In genomic region chr9:3578786-3579185, GRCh38 we compare ENCODE assay signal across 11 cellular contexts. TPM values are rescaled to one million over a fixed set of nuclear protein-coding genes. Genes with fewer than 3 reads are reported as not detected.
DNase-seq lines count a peak whose midpoint lies in the region; ATAC-seq and TF ChIP-seq lines count a peak whose summit lies in the region.
"Had no signal": no experiment of that assay in that cellular context is flagged by ENCODE, and none has a peak within 500 bp of the region (broad histone marks: within the 10 kb centered on the region; RNA-seq: fewer than 3 reads in every experiment).

No MANE protein-coding gene starts in this region.

- H3K18ac ChIP-seq in trophoblast cell (ENCODE audit: low read length), result no peak overlapping the region

- no peak overlapping the region for H2AFZ ChIP-seq in trophoblast cell (ENCODE audit: insufficient read depth, low read length, poor library complexity)

- H3K14ac ChIP-seq in trophoblast cell (ENCODE audit: low read length), result no peak overlapping the region

- H3K27ac ChIP-seq in lower lobe of right lung, result no peak overlapping the region
- no peak overlapping the region for H3K27ac ChIP-seq in trophoblast cell (ENCODE audit: low read depth, low read length)

- H2AK5ac ChIP-seq in trophoblast cell (ENCODE audit: low read length), result no peak overlapping the region

- no peak overlapping the region for H3K4me2 ChIP-seq in trophoblast cell (ENCODE audit: low read length)

- H3K79me1 ChIP-seq in trophoblast cell (ENCODE audit: low read length), result no peaks in the 10 kb centered on the region

- no peaks in the 10 kb centered on the region for H3K4me1 ChIP-seq in lower lobe of right lung
- H3K4me1 ChIP-seq in trophoblast cell (ENCODE audit: control insufficient read depth in 1 of 2, insufficient read depth in 2 of 2, low read length in 2 of 2), result no peaks in the 10 kb centered on the region

- no peak overlapping the region for H4K12ac ChIP-seq in trophoblast cell (ENCODE audit: low read depth, low read length)

- H2BK120ac ChIP-seq in trophoblast cell (ENCODE audit: insufficient read depth, low read length, poor library complexity), result no peak overlapping the region

- no CpG with 5 or more reads among the region's 2 CpGs for WGBS in trophoblast cell (ENCODE audit: extremely low coverage, insufficient coverage, insufficient read length)

- H3K27me3 ChIP-seq in lower lobe of right lung (ENCODE audit: low read depth) (no peaks in the 10 kb centered on the region), trophoblast cell (ENCODE audit: insufficient read depth, low read length) (no peaks in the 10 kb centered on the region)

- H3K9me3 ChIP-seq in lower lobe of right lung, result peaks cover 27% of the 10 kb centered on the region
- H3K9me3 ChIP-seq in trophoblast cell (ENCODE audit: insufficient read depth, low read depth, low read length), result no peaks in the 10 kb centered on the region

- peak in 2 of 3 donors; percentile 2 to 7 for DNase-seq in stimulated activated CD4-positive, alpha-beta T cell treated with anti-CD3 and anti-CD28 coated beads, TNF-alpha, amount 100 ng/mL, for 48 hours (ENCODE audit: low read depth in 3 of 3)
- DNase-seq in stimulated activated CD4-positive, alpha-beta T cell treated with anti-CD3 and anti-CD28 coated beads, Interleukin-4, amount 100 ng/mL, for 1 hour, result no peak
- DNase-seq in RKO (ENCODE audit: low spot score) (peak; percentile 86), fibroblast of pulmonary artery (ENCODE audit: low read depth) (peak; percentile 51), lower lobe of right lung (no peak), trophoblast cell (no peak), NCI-H1105 treated with DMSO at 0.1 percent for 48 hours (lab: John Stamatoyannopoulos, UW) (no peak)
- no peak for DNase-seq in activated effector memory CD4-positive, alpha-beta T cell treated with anti-CD3 and anti-CD28 coated beads, Interleukin-2, amount 50 U/mL, for 16 hours
- DNase-seq: effector memory CD8-positive, alpha-beta T cell; NCI-H1694; stimulated activated CD4-positive, alpha-beta T cell treated with anti-CD3 and anti-CD28 coated beads, Interleukin-12 subunit alpha, Interleukin-12 subunit beta, amount 100 ng/mL, for 4 hours had no signal

- no peak overlapping the region for H3K4ac ChIP-seq in trophoblast cell (ENCODE audit: low read depth, low read length)

- H3K79me2 ChIP-seq in trophoblast cell (ENCODE audit: control insufficient read depth, insufficient read depth, low read length, poor library complexity), result no peaks in the 10 kb centered on the region

- H3K9ac ChIP-seq in trophoblast cell (ENCODE audit: low read length), result no peak overlapping the region

- H3K36me3 ChIP-seq in lower lobe of right lung (no peaks in the 10 kb centered on the region), trophoblast cell (ENCODE audit: control insufficient read depth in 1 of 2, insufficient read depth in 2 of 2, low read length in 2 of 2) (no peaks in the 10 kb centered on the region)

- TF ChIP-seq CTCF in fibroblast of pulmonary artery (IDR thresholded peaks at IDR 0.05; ENCODE audit: low read length, missing control alignments) (no peak), lower lobe of right lung (IDR thresholded peaks at IDR 0.05) (no peak)

- H3K4me3 ChIP-seq in fibroblast of pulmonary artery (replicated peaks; ENCODE audit: low read depth, low read length), result no peak overlapping the region
- H3K4me3 ChIP-seq in lower lobe of right lung, result no peak overlapping the region
- H3K4me3 ChIP-seq in trophoblast cell (ENCODE audit: low read depth, low read length), result no peak overlapping the region

- H4K8ac ChIP-seq in trophoblast cell (ENCODE audit: low read depth, low read length), result no peak overlapping the region

- H3K23ac ChIP-seq in trophoblast cell (ENCODE audit: low read length), result no peak overlapping the region

- H4K91ac ChIP-seq in trophoblast cell (ENCODE audit: low read depth, low read length), result no peak overlapping the region

- intact Hi-C loops in lower lobe of right lung (cut with DNase I), result no loop called here

- ATAC-seq in lower lobe of right lung, result no peak
- ATAC-seq: effector memory CD8-positive, alpha-beta T cell had no signal

- no peak overlapping the region for H2BK12ac ChIP-seq in trophoblast cell (ENCODE audit: low read length)

- no peak overlapping the region for H2BK5ac ChIP-seq in trophoblast cell (ENCODE audit: low read depth, low read length, poor library complexity)

RNA-seq across cellular contexts. Expression of gene RFX3, which starts 53.0 kb away (rescaled TPM):
- 25.4 TPM for total RNA-seq in lower lobe of right lung
- 4.0 and 4.7 TPM in 2 replicates for polyA plus RNA-seq in trophoblast cell (2013)

Comparison
In these comparisons a context has a peak if more than half of its experiments do, and no peak if none do; other contexts are left out.
1. DNase-seq: peak in stimulated activated CD4-positive, alpha-beta T cell treated with anti-CD3 and anti-CD28 coated beads, TNF-alpha, amount 100 ng/mL, for 48 hours (2 of 3), RKO (single experiment) and fibroblast of pulmonary artery (single experiment); none in stimulated activated CD4-positive, alpha-beta T cell treated with anti-CD3 and anti-CD28 coated beads, Interleukin-4, amount 100 ng/mL, for 1 hour (single experiment), lower lobe of right lung (single experiment), trophoblast cell (0 of 2), NCI-H1105 treated with DMSO at 0.1 percent for 48 hours (single experiment) and activated effector memory CD4-positive, alpha-beta T cell treated with anti-CD3 and anti-CD28 coated beads, Interleukin-2, amount 50 U/mL, for 16 hours (single experiment).